ENCODE assay signal across 8 cellular contexts in genomic region chr17:18780991-18781718, GRCh38. TPM values are rescaled to one million over a fixed set of nuclear protein-coding genes. Genes with fewer than 3 reads are reported as not detected.
A peak's percentile ranks its signal among the peaks of the same experiment; 100 is the strongest.
DNase-seq lines count a peak whose midpoint lies in the region; ATAC-seq and TF ChIP-seq lines count a peak whose summit lies in the region.
"Not testable (repeated sequence)": the region's sequence is repeated elsewhere in the genome, so short reads cannot be mapped to it uniquely, and the experiment has no call there.

TSS of gene TVP23B (plus strand) at chr17:18781183. CDS start at chr17:18781294, 111 bp downstream.

- H3K4me3 Mint-ChIP-seq in T-helper 17 cell: peak within 1 kb of the TSS; percentile 93

- not testable (repeated sequence) for TF ChIP-seq CTCF in right atrium auricular region (IDR thresholded peaks at IDR 0.05); psoas muscle (IDR thresholded peaks at IDR 0.05)

- WGBS in psoas muscle, 3 donors: 0 to 1% (median 0%) methylated on average over 40 to 55 of the region's 56 CpGs
- under 1% methylated on average over 56 of the region's 56 CpGs for WGBS in urinary bladder

- H3K27me3 ChIP-seq in right atrium auricular region; psoas muscle (ENCODE audit: insufficient read depth in 3 of 3, low read length in 2 of 3): not testable (repeated sequence)

- H3K4me1 ChIP-seq in right atrium auricular region; psoas muscle; urinary bladder (ENCODE audit: insufficient read depth): not testable (repeated sequence)

- H3K36me3 ChIP-seq in right atrium auricular region; psoas muscle (ENCODE audit: insufficient read depth in 1 of 2, low read depth in 1 of 2); urinary bladder (ENCODE audit: insufficient read depth): not testable (repeated sequence)

- peak within 1 kb of the TSS; percentile 48 to 68 for H3K4me3 ChIP-seq in right atrium auricular region
- H3K4me3 ChIP-seq in psoas muscle: peak within 1 kb of the TSS; percentile 71
- H3K4me3 ChIP-seq in urinary bladder (ENCODE audit: low read depth, low read length): peak within 1 kb of the TSS; percentile 44

- H3K4me1 Mint-ChIP-seq in T-helper 17 cell: peaks cover 15% of the 10 kb centered on the region

- H3K36me3 Mint-ChIP-seq in T-helper 17 cell (ENCODE audit: low read depth): not testable (repeated sequence)

- ATAC-seq in GM18502 (IDR thresholded peaks at IDR 0.05; ENCODE audit: poor library complexity, unreplicated experiment) (peak; percentile 98), HG02943 (IDR thresholded peaks at IDR 0.05; ENCODE audit: low read depth, unreplicated experiment) (peak; percentile 92), T-helper 17 cell (peak; percentile 97), psoas muscle (peak; percentile 99 to 100 (median 100))

- intact Hi-C loops in psoas muscle (cut with DNase I): not testable (repeated sequence)

- peak within 1 kb of the TSS; percentile 76 for H3K27ac Mint-ChIP-seq in T-helper 17 cell

- not testable (repeated sequence) for H3K27me3 Mint-ChIP-seq in T-helper 17 cell

- not testable (repeated sequence) for H3K9me3 ChIP-seq in T-helper 17 cell (ENCODE audit: control insufficient read depth, low read length, poor library complexity, severe bottlenecking); right atrium auricular region; psoas muscle

- DNase-seq in NCI-H187 (lab: John Stamatoyannopoulos, UW) (peak; percentile 54 to 81), T-helper 17 cell (peak; percentile 82 to 90 (median 85)), amygdala (lab: John Stamatoyannopoulos, UW) (peak; percentile 6 to 98 (median 90)), right atrium auricular region (ENCODE audit: low spot score) (peak; percentile 98), psoas muscle (peak; percentile 96 to 98)

- H3K27ac ChIP-seq in right atrium auricular region: peak within 1 kb of the TSS; percentile 78 to 83
- peak within 1 kb of the TSS; percentile 81 for H3K27ac ChIP-seq in psoas muscle
- H3K27ac ChIP-seq in urinary bladder (ENCODE audit: low read depth): peak within 1 kb of the TSS; percentile 52

RNA-seq across cellular contexts. Expression of gene TVP23B, which starts in this region (rescaled TPM):
- total RNA-seq in T-helper 17 cell: 10 to 100 TPM; 17.2 to 28.6 TPM
- total RNA-seq in right atrium auricular region: 10 to 100 TPM; 24.8 to 33.0 TPM
- 10 to 100 TPM; 11.8 to 21.1 (median 15.5) TPM for total RNA-seq in psoas muscle
- 10 to 100 TPM; 18.8 to 48.5 (median 40.8) TPM for polyA plus RNA-seq in psoas muscle
- 61.0 TPM for total RNA-seq in urinary bladder
- 34.8 TPM for polyA plus RNA-seq in urinary bladder

Comparison
In these comparisons a context has a peak if more than half of its experiments do, and no peak if none do; other contexts are left out.
1. Peak in every context shown above with its lines: DNase-seq, ATAC-seq, H3K4me3 ChIP-seq and H3K27ac ChIP-seq.